Comparison of ENCODE assay signal across 6 cellular contexts in genomic region chr2:47323822-47324171, GRCh38. TPM values are rescaled to one million over a fixed set of nuclear protein-coding genes. Genes with fewer than 3 reads are reported as not detected.
"Had no signal": no experiment of that assay in that cellular context is flagged by ENCODE, and none has a peak within 500 bp of the region (broad histone marks: within the 10 kb centered on the region; RNA-seq: fewer than 3 reads in every experiment).

No MANE protein-coding gene starts in this region.

- H3K4me3 ChIP-seq: breast epithelium, skin epidermis had no signal

- H3K27ac ChIP-seq: skin epidermis had no signal

- H3K36me3 ChIP-seq: breast epithelium had no signal

- H3K27me3 ChIP-seq: breast epithelium had no signal

- H3K4me1 ChIP-seq: breast epithelium had no signal

- H3K9me3 ChIP-seq: breast epithelium had no signal

RNA-seq across cellular contexts. Expression of gene EPCAM, which starts 45.3 kb away (rescaled TPM):
- total RNA-seq: activated B cell treated with CpG ODN at 0.5 μM for 24 hours; activated CD4-positive, alpha-beta T cell treated with anti-CD3 and anti-CD28 coated beads, Interleukin-2, amount 10 ng/mL, durations not matched to agents 24 days and 14 days; activated naive CD8-positive, alpha-beta T cell treated with anti-CD3 and anti-CD28 coated beads, Interleukin-2, amount 10 ng/mL, durations not matched to agents 7 days and 5 days; naive thymus-derived CD4-positive, alpha-beta T cell had no signal
